In the genomic region with DNA sequence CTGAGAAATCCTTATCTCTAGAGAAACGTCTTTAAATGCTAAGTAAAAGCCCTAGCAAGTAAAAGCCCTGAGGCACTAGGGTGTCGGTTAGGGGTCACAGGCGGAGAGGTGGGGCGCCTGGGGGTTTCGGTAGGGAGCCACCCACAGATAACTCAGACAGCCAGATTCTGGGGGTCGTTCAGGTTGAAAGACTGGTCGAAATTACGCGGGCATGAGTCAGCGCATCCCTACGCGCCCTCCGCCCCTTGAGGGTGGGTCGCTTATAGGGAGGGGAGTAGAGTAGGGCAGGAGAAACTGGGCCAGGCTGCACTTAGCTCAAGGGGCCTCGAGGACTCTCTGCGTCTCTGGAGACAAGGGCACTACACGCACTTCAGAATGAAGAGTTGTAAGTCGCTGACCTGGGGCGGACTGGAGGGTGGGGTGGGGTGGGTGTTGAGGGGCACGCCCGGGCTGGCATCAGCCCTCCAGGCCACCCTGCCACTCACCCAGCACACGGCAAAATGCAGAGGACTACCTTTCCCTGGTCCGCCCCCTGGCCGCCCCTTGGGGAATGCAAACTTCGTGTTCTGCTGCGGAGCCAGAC, we compare ENCODE assay signal across 8 cellular contexts. TPM values are rescaled to one million over a fixed set of nuclear protein-coding genes. Genes with fewer than 3 reads are reported as not detected.
DNase-seq lines count a peak whose midpoint lies in the region; ATAC-seq and TF ChIP-seq lines count a peak whose summit lies in the region.

No MANE protein-coding gene starts in this region.

- no peaks in the 10 kb centered on the region for H3K27me3 ChIP-seq in A673 (replicated peaks; ENCODE audit: insufficient read depth, low read depth, low read length, poor library complexity)

- intact Hi-C loops in A673 (cut with micrococcal nuclease; ENCODE audit: unreplicated experiment): no loop called here

- H3K36me3 ChIP-seq in A673 (ENCODE audit: insufficient read depth, low read length, poor library complexity, severe bottlenecking) (peaks cover 26% of the 10 kb centered on the region), HEK293 (ENCODE audit: control insufficient read depth in 2 of 2, insufficient read depth in 1 of 2, low read length in 2 of 2) (peaks cover 21 to 32% of the 10 kb centered on the region in 2 experiments)

- in situ Hi-C loops in GM13977 (cut with MboI; ENCODE audit: low pct_unique_long_range_greater_than_20kb, low sequenced_read_pairs, unreplicated experiment): no loop called here

- H3K4me3 ChIP-seq in A673 (ENCODE audit: low read depth, low read length, poor library complexity, severe bottlenecking) (peak overlapping the region; percentile 75), HEK293 (ENCODE audit: low read depth, low read length) (peak overlapping the region; percentile 66), fibroblast of the aortic adventitia (ENCODE audit: low read depth, low read length) (peak overlapping the region; percentile 75)

- ATAC-seq in omental fat pad (ENCODE audit: low FRiP score): peak; percentile 62

- peaks cover 24% of the 10 kb centered on the region for H3K4me1 ChIP-seq in A673 (ENCODE audit: insufficient read depth, low read length, poor library complexity, severe bottlenecking)
- H3K4me1 ChIP-seq in HEK293 (ENCODE audit: control insufficient read depth, insufficient read depth, low read length): peaks cover 7% of the 10 kb centered on the region; the same call in 1 of the 2 replicates

- DNase-seq in A673 (ENCODE audit: low spot score) (no peak), fibroblast of the aortic adventitia (ENCODE audit: low read depth) (peak; percentile 35), omental fat pad (ENCODE audit: low spot score) (no peak), NCI-H446 (lab: John Stamatoyannopoulos, UW) (no peak), NCI-H2107 (lab: John Stamatoyannopoulos, UW) (no peak), GM13977 (ENCODE audit: low spot score) (no peak)

- BruUV-seq in A673 (replicated peaks; lab: Mats Ljungman, UMichigan): no TSS peak

- TF ChIP-seq CTCF in A673 (conservative IDR thresholded peaks at IDR 0.05; ENCODE audit: low read depth, low read length) (no peak), HEK293 (tag by site-specific recombination; IDR thresholded peaks at IDR 0.05) (0 out of 2 replicates have a peak, but pooled peaks have one; percentile 37), VCaP (conservative IDR thresholded peaks at IDR 0.05) (no peak), fibroblast of the aortic adventitia (IDR thresholded peaks at IDR 0.05; ENCODE audit: insufficient read depth, low read length) (peak; percentile 45), omental fat pad (IDR thresholded peaks at IDR 0.05) (no peak), GM13977 (IDR thresholded peaks at IDR 0.05; ENCODE audit: extremely low read depth, insufficient read depth, missing control alignments) (no peak)

- CTCF ChIA-PET in A673 (lab: Charles Lee) (no interaction called here), HEK293 (lab: Yijun Ruan, JAX) (interaction anchor here (0.6 to 1.3 kb wide), 5 partner anchors 14 to 1223 kb away, joined by 3 to 5 read pairs (median 3); no protein-coding TSS in a partner anchor)

- POLR2A ChIA-PET in A673 (lab: Charles Lee; ENCODE audit: low non-redundant PET): no interaction called here
- POLR2A ChIA-PET in HEK293 (lab: Yijun Ruan, JAX): interaction anchor here (0.6 to 3.4 kb wide), 11 partner anchors 9 to 817 kb away, joined by 3 to 38 read pairs (median 6); a partner anchor contains a TSS

- H3K9me3 ChIP-seq in A673 (ENCODE audit: low read depth, low read length, poor library complexity, severe bottlenecking) (no peaks in the 10 kb centered on the region), HEK293 (ENCODE audit: control insufficient read depth, insufficient read depth, low read depth, low read length) (no peaks in the 10 kb centered on the region)

- H3K27ac ChIP-seq in A673 (ENCODE audit: low read depth, low read length, poor library complexity, severe bottlenecking) (peak overlapping the region; percentile 90), HEK293 (ENCODE audit: extremely low read depth, low read depth, low read length) (peak overlapping the region; percentile 80), VCaP (peak overlapping the region; percentile 89)

TF ChIP-seq in HEK293, 187 proteins besides CTCF, POLR2A, EP300 and RAD21 (continues in another document):
- TF ChIP-seq ZNF837 (tag by site-specific recombination; IDR thresholded peaks at IDR 0.05) (no peak), ZNF514 (tag by site-specific recombination; IDR thresholded peaks at IDR 0.05) (no peak), ZNF664 (tag by site-specific recombination; IDR thresholded peaks at IDR 0.05) (no peak), GLIS2 (tag by site-specific recombination; IDR thresholded peaks at IDR 0.05) (peak; percentile 60), ZNF785 (tag by site-specific recombination; IDR thresholded peaks at IDR 0.05) (no peak), ZNF157 (tag by site-specific recombination; IDR thresholded peaks at IDR 0.05) (no peak)
- TF ChIP-seq, protein P1, sequence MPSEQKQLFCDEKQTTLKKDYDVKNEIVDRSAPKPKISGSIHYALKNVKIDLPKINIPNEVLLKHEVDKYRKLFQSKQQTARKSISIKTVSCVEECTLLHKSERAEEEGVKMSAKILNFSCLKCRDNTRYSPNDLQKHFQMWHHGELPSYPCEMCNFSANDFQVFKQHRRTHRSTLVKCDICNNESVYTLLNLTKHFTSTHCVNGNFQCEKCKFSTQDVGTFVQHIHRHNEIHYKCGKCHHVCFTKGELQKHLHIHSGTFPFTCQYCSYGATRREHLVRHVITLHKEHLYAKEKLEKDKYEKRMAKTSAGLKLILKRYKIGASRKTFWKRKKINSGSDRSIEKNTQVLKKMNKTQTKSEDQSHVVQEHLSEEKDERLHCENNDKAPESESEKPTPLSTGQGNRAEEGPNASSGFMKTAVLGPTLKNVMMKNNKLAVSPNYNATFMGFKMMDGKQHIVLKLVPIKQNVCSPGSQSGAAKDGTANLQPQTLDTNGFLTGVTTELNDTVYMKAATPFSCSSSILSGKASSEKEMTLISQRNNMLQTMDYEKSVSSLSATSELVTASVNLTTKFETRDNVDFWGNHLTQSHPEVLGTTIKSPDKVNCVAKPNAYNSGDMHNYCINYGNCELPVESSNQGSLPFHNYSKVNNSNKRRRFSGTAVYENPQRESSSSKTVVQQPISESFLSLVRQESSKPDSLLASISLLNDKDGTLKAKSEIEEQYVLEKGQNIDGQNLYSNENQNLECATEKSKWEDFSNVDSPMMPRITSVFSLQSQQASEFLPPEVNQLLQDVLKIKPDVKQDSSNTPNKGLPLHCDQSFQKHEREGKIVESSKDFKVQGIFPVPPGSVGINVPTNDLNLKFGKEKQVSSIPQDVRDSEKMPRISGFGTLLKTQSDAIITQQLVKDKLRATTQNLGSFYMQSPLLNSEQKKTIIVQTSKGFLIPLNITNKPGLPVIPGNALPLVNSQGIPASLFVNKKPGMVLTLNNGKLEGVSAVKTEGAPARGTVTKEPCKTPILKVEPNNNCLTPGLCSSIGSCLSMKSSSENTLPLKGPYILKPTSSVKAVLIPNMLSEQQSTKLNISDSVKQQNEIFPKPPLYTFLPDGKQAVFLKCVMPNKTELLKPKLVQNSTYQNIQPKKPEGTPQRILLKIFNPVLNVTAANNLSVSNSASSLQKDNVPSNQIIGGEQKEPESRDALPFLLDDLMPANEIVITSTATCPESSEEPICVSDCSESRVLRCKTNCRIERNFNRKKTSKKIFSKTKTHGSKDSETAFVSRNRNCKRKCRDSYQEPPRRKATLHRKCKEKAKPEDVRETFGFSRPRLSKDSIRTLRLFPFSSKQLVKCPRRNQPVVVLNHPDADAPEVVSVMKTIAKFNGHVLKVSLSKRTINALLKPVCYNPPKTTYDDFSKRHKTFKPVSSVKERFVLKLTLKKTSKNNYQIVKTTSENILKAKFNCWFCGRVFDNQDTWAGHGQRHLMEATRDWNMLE (tag by site-specific recombination; conservative IDR thresholded peaks at IDR 0.05; ENCODE audit: low read depth): no peak
- TF ChIP-seq, protein P2, sequence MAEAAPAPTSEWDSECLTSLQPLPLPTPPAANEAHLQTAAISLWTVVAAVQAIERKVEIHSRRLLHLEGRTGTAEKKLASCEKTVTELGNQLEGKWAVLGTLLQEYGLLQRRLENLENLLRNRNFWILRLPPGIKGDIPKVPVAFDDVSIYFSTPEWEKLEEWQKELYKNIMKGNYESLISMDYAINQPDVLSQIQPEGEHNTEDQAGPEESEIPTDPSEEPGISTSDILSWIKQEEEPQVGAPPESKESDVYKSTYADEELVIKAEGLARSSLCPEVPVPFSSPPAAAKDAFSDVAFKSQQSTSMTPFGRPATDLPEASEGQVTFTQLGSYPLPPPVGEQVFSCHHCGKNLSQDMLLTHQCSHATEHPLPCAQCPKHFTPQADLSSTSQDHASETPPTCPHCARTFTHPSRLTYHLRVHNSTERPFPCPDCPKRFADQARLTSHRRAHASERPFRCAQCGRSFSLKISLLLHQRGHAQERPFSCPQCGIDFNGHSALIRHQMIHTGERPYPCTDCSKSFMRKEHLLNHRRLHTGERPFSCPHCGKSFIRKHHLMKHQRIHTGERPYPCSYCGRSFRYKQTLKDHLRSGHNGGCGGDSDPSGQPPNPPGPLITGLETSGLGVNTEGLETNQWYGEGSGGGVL (tag by site-specific recombination; IDR thresholded peaks at IDR 0.05): peak; percentile 52

RNA-seq across cellular contexts. Expression of a gene that starts 0.6 kb away (rescaled TPM):
- 58.6 and 70.9 TPM in 2 replicates for total RNA-seq in A673 (2021)
- 7.1 and 30.2 TPM in 2 replicates for total RNA-seq in fibroblast of the aortic adventitia (ENCODE audit: low replicate concordance)
- 100 to 1,000 TPM in 1 of 4 donors, 10 to 100 TPM in 3; 21.5 to 161 (median 34.3) TPM for total RNA-seq in omental fat pad

RNA-seq across cellular contexts. Expression of a gene that starts 1.6 kb away (rescaled TPM):
- 4.5 and 4.7 TPM in 2 replicates for total RNA-seq in A673 (2021)
- 0.41 and 0.54 TPM in 2 replicates for total RNA-seq in fibroblast of the aortic adventitia (ENCODE audit: low replicate concordance)
- total RNA-seq in omental fat pad: 1 to 10 TPM in 1 of 4 donors, under 1 TPM in 3; 0.24 to 1.0 (median 0.34) TPM

RNA-seq across cellular contexts. Expression of a gene that starts 11.1 kb away (rescaled TPM):
- total RNA-seq in A673 (2021) (31.3 and 32.4 TPM in 2 replicates), fibroblast of the aortic adventitia (ENCODE audit: low replicate concordance) (0.16 and 0.72 TPM in 2 replicates), omental fat pad (10 to 100 TPM in 3 of 4 donors, 1 to 10 TPM in 1; 8.9 to 17.3 (median 13.3) TPM)

RNA-seq across cellular contexts. Expression of a gene that starts 22.5 kb away (rescaled TPM):
- total RNA-seq in A673 (2021): 102 and 108 TPM in 2 replicates
- 19.1 and 41.1 TPM in 2 replicates for total RNA-seq in fibroblast of the aortic adventitia (ENCODE audit: low replicate concordance)
- total RNA-seq in omental fat pad: 10 to 100 TPM; 26.4 to 40.9 (median 35.7) TPM

RNA-seq across cellular contexts. Expression of a gene that starts 23.3 kb away (rescaled TPM):
- total RNA-seq in A673 (2021): 13.5 and 14.1 TPM in 2 replicates
- total RNA-seq in fibroblast of the aortic adventitia (ENCODE audit: low replicate concordance): 5.6 and 7.9 TPM in 2 replicates
- total RNA-seq in omental fat pad: 1 to 10 TPM; 2.1 to 3.9 (median 2.7) TPM

Comparison
In these comparisons a context has a peak if more than half of its experiments do, and no peak if none do; other contexts are left out.
1. CTCF ChIP-seq: peak in HEK293 (single experiment) and fibroblast of the aortic adventitia (single experiment); none in A673 (single experiment), VCaP (single experiment), omental fat pad (0 of 3) and GM13977 (single experiment).
2. Peak in every context shown above with its lines, with median percentiles within 50 percentile points of each other: H3K27ac ChIP-seq and H3K4me3 ChIP-seq.